Comparison of ENCODE assay signal across 19 cellular contexts in genomic region chrX:53257670-53258423, GRCh38. TPM values are rescaled to one million over a fixed set of nuclear protein-coding genes. Genes with fewer than 3 reads are reported as not detected.
DNase-seq lines count a peak whose midpoint lies in the region; ATAC-seq, FAIRE-seq and TF ChIP-seq lines count a peak whose summit lies in the region.
"Had no signal": no experiment of that assay in that cellular context is flagged by ENCODE, and none has a peak within 500 bp of the region (broad histone marks: within the 10 kb centered on the region; RNA-seq: fewer than 3 reads in every experiment).

No MANE protein-coding gene starts in this region.

- TF ChIP-seq CTCF in 22Rv1 (IDR thresholded peaks at IDR 0.05) (no peak), HEK293 (tag by site-specific recombination; IDR thresholded peaks at IDR 0.05) (no peak), K562 (IDR thresholded peaks at IDR 0.05 in 2 of 3, conservative IDR thresholded peaks at IDR 0.05 in 1 of 3; ENCODE audit: insufficient read depth in 2 of 3, low read depth in 1 of 3, low read length in 3 of 3) (no peak), endothelial cell (IDR thresholded peaks at IDR 0.05; ENCODE audit: unreplicated experiment) (no peak)

- H3K9me3 Mint-ChIP-seq in endothelial cell (ENCODE audit: unreplicated experiment): no peaks in the 10 kb centered on the region
- H3K9me3 Mint-ChIP-seq: CD4-positive, CD25-positive, alpha-beta regulatory T cell had no signal

- H3K27ac ChIP-seq in 22Rv1 (peak overlapping the region; percentile 54), HEK293 (ENCODE audit: extremely low read depth, low read depth, low read length) (no peak overlapping the region), K562 (ENCODE audit: extremely low read depth, low read depth, low read length) (no peak overlapping the region)

- no peaks in the 10 kb centered on the region for H3K9me3 ChIP-seq in HEK293 (ENCODE audit: control insufficient read depth, insufficient read depth, low read depth, low read length)
- H3K9me3 ChIP-seq in K562 (replicated peaks; ENCODE audit: control insufficient read depth, insufficient read depth, low read depth, low read length): no peaks in the 10 kb centered on the region
- H3K9me3 ChIP-seq: BE2C, Caco-2 had no signal

- no peak overlapping the region; the same call in 1 of the 2 replicates for H2AFZ ChIP-seq in K562 (ENCODE audit: low read depth, low read length)

- H3K4me3 Mint-ChIP-seq in endothelial cell (ENCODE audit: unreplicated experiment): peak overlapping the region; percentile 70
- H3K4me3 Mint-ChIP-seq: CD4-positive, CD25-positive, alpha-beta regulatory T cell; IgD-negative memory B cell had no signal

- in situ Hi-C loops in K562 (cut with MboI): no loop called here

- H3K79me2 ChIP-seq in K562 (ENCODE audit: control insufficient read depth, insufficient read depth, low read length): peaks cover 36% of the 10 kb centered on the region

- no peak for TF ChIP-seq RAD21 in K562 (CRISPR knock-in tag; conservative IDR thresholded peaks at IDR 0.05 in 1 of 2, IDR thresholded peaks at IDR 0.05 in 1 of 2)

- no peak for FAIRE-seq in K562 (lab: Jason Lieb, UNC)
- FAIRE-seq: D721Med, GM12892, H1, HepG2 had no signal

- no peak overlapping the region for H3K9ac ChIP-seq in K562 (ENCODE audit: insufficient read depth in 1 of 2, low read depth in 2 of 2, low read length in 2 of 2)

- CTCF ChIA-PET in HEK293 (lab: Yijun Ruan, JAX): interaction anchor here (0.6 to 2.6 kb wide), 4 partner anchors 13 to 175 kb away, joined by 3 to 11 read pairs (median 4); no protein-coding TSS in a partner anchor
- CTCF ChIA-PET in K562 (lab: Yijun Ruan, JAX; ENCODE audit: low intra/inter-chr PET ratio): no interaction called here

- POLR2A ChIA-PET in HEK293 (lab: Yijun Ruan, JAX): no interaction called here
- POLR2A ChIA-PET in K562 (lab: Yijun Ruan, JAX): no interaction called here

- no peak for DNase-seq in K562 (ENCODE audit: extremely low read depth in 1 of 4, low spot score in 3 of 4)
- DNase-seq in endothelial cell (ENCODE audit: low spot score): no peak
- DNase-seq in Kasumi-1 (lab: John Stamatoyannopoulos, UW): no peak
- DNase-seq in NCI-H1417 (lab: John Stamatoyannopoulos, UW): no peak
- DNase-seq in NCI-H2107 treated with DMSO at 0.1 percent for 48 hours (lab: John Stamatoyannopoulos, UW; ENCODE audit: unreplicated experiment): no peak
- no peak for DNase-seq in Ammon's horn (ENCODE audit: low spot score)
- DNase-seq: 8988T; BE2C; Caco-2; CD4-positive, CD25-positive, alpha-beta regulatory T cell; GDM1; H9 had no signal

- no peak for TF ChIP-seq EP300 in K562 (IDR thresholded peaks at IDR 0.05; ENCODE audit: low read length)

- peaks cover 11% of the 10 kb centered on the region for H3K36me3 Mint-ChIP-seq in endothelial cell (ENCODE audit: low read depth, unreplicated experiment)
- H3K36me3 Mint-ChIP-seq: CD4-positive, CD25-positive, alpha-beta regulatory T cell; IgD-negative memory B cell had no signal

- H4K20me1 ChIP-seq in K562 (replicated peaks; ENCODE audit: control insufficient read depth, insufficient read depth, low read length): no peaks in the 10 kb centered on the region

- H3K4me2 ChIP-seq in K562 (ENCODE audit: insufficient read depth, low read length): no peak overlapping the region

- H3K27ac Mint-ChIP-seq in endothelial cell (ENCODE audit: unreplicated experiment): no peak overlapping the region
- H3K27ac Mint-ChIP-seq: CD4-positive, CD25-positive, alpha-beta regulatory T cell; IgD-negative memory B cell had no signal

- 85% methylated on average over 5 of the region's 6 CpGs for WGBS in K562 (ENCODE audit: insufficient coverage, low coverage, missing lambda C conversion rate)

- ATAC-seq in K562: no peak
- ATAC-seq: HepG2 had no signal

- no peaks in the 10 kb centered on the region for H3K27me3 ChIP-seq in K562 (ENCODE audit: control insufficient read depth in 2 of 2, insufficient read depth in 2 of 2, low read length in 2 of 2)
- H3K27me3 ChIP-seq: BE2C had no signal

- H3K36me3 ChIP-seq in HEK293 (ENCODE audit: control insufficient read depth in 2 of 2, insufficient read depth in 1 of 2, low read length in 2 of 2): peaks cover 0 to 2% of the 10 kb centered on the region in 2 experiments; a peak in 1 of 3 replicates
- H3K36me3 ChIP-seq in K562 (ENCODE audit: control insufficient read depth, insufficient read depth, low read length): peaks cover 7% of the 10 kb centered on the region; the same call in 2 of the 3 replicates
- H3K36me3 ChIP-seq: BE2C had no signal

- peaks cover 28% of the 10 kb centered on the region for H3K4me1 Mint-ChIP-seq in endothelial cell (ENCODE audit: unreplicated experiment)

- H3K9me1 ChIP-seq in K562 (ENCODE audit: control insufficient read depth, insufficient read depth, low read length): no peaks in the 10 kb centered on the region

- BruUV-seq in K562 (replicated peaks; lab: Mats Ljungman, UMichigan): no TSS peak

- peaks cover 11% of the 10 kb centered on the region for H3K27me3 Mint-ChIP-seq in endothelial cell (ENCODE audit: unreplicated experiment)

- H3K4me3 ChIP-seq in HEK293 (ENCODE audit: low read depth, low read length) (no peak overlapping the region), K562 (no peak overlapping the region; the same call in 1 of the 2 replicates)

- no peak for TF ChIP-seq POLR2A in K562 (conservative IDR thresholded peaks at IDR 0.05)

- H3K4me1 ChIP-seq in HEK293 (ENCODE audit: control insufficient read depth, insufficient read depth, low read length) (no peaks in the 10 kb centered on the region), K562 (replicated peaks in 1 of 2; ENCODE audit: control insufficient read depth in 2 of 2, insufficient read depth in 2 of 2, low read length in 2 of 2) (peaks cover 44 to 51% of the 10 kb centered on the region in 2 experiments; a peak in 4 of 5 replicates)
- H3K4me1 ChIP-seq: BE2C, Caco-2 had no signal

- intact Hi-C loops in K562 (cut with micrococcal nuclease): no loop called here

TF ChIP-seq in HEK293, 187 proteins besides CTCF, POLR2A, EP300 and RAD21 (continues in another document):
- TF ChIP-seq ZNF140 (tag by site-specific recombination; IDR thresholded peaks at IDR 0.05): no peak

TF ChIP-seq in K562, 482 proteins besides CTCF, POLR2A, EP300 and RAD21 (continues in another document):
- TF ChIP-seq HNRNPH1 (optimal IDR thresholded peaks at IDR 0.05; ENCODE audit: low read depth, low read length) (no peak), ZNF311 (CRISPR knock-in tag; IDR thresholded peaks at IDR 0.05) (no peak), SREBF2 (CRISPR knock-in tag; IDR thresholded peaks at IDR 0.05) (no peak), FOXJ2 (tag; IDR thresholded peaks at IDR 0.05) (no peak), RNF2 (IDR thresholded peaks at IDR 0.05) (no peak), ZFP36 (IDR thresholded peaks at IDR 0.05; ENCODE audit: low read depth, low read length, partially characterized antibody) (peak; percentile 48), KDM1A (IDR thresholded peaks at IDR 0.05) (peak; percentile 36 to 52; a peak in 3 of 4 replicates), CHD4 (IDR thresholded peaks at IDR 0.05; ENCODE audit: insufficient read depth, insufficient replicate concordance, low read depth, low read length, poor library complexity, severe bottlenecking) (no peak), ZNF174 (CRISPR knock-in tag; IDR thresholded peaks at IDR 0.05) (no peak), CHCHD3 (CRISPR knock-in tag; IDR thresholded peaks at IDR 0.05) (no peak), SMC3 (conservative IDR thresholded peaks at IDR 0.05; ENCODE audit: insufficient read depth, low read depth, low read length) (no peak), MTA3 (IDR thresholded peaks at IDR 0.05; ENCODE audit: borderline replicate concordance) (no peak)

RNA-seq across cellular contexts. Expression of gene IQSEC2, which starts 23.5 kb away (rescaled TPM):
- 57.2 and 111 TPM in 2 replicates for total RNA-seq in K562 (2011; cell fraction: chromatin; rRNA removed; ENCODE audit: low replicate concordance)
- 39.6 and 44.2 TPM in 2 replicates for total RNA-seq in K562 (2011; cell fraction: nucleolus; rRNA removed)
- 63.2 and 85.5 TPM in 2 replicates for total RNA-seq in K562 (2011; cell fraction: nucleoplasm; rRNA removed)
- total RNA-seq in K562 (2014; rRNA removed) (18.9 and 20.1 TPM in 2 replicates), K562 (2014; rRNA removed; fragmentation: Illumina TruSeq; extraction: Trizol) (12.3 TPM in 2 replicates), K562 (2015; rRNA removed; fragmentation: Illumina TruSeq; extraction: Trizol) (10.5 and 11.5 TPM in 2 replicates), K562 (2021) (35.9 and 41.8 TPM in 2 replicates), endothelial cell (ENCODE audit: unreplicated experiment) (38.9 TPM)
- polyA plus RNA-seq in K562 (2011; rRNA removed) (23.9 and 25.8 TPM in 2 replicates), K562 (2014; fragmentation: Illumina TruSeq; extraction: Trizol) (31.4 and 32.8 TPM in 2 replicates), K562 (2014; fragmentation: Nextera tagmentation; extraction: Ambion mirVana) (1 to 10 TPM; 2.7 to 2.8 TPM), K562 (2014; rRNA removed) (25.6 and 29.4 TPM in 2 replicates)
- 17.7 and 23.5 TPM in 2 replicates for polyA plus RNA-seq in K562 (2011; cell fraction: cytosol; rRNA removed)
- 55.7 and 92.8 TPM in 2 replicates for polyA plus RNA-seq in K562 (2011; cell fraction: nucleus; rRNA removed)
- polyA plus RNA-seq in K562 (2012): 24.4 and 70.9 TPM in 2 replicates
- polyA minus RNA-seq in K562 (2011; rRNA and poly(A)+ RNA removed): 14.2 and 18.2 TPM in 2 replicates
- 16.8 and 18.3 TPM in 2 replicates for polyA minus RNA-seq in K562 (2011; cell fraction: cytosol; rRNA and poly(A)+ RNA removed)
- 32.3 and 34.9 TPM in 2 replicates for polyA minus RNA-seq in K562 (2011; cell fraction: nucleus; rRNA and poly(A)+ RNA removed)
- polyA plus RNA-seq: IgD-negative memory B cell had no signal

RNA-seq across cellular contexts. Expression of gene KDM5C, which starts 32.8 kb away (rescaled TPM):
- 402 and 573 TPM in 2 replicates for total RNA-seq in K562 (2011; cell fraction: chromatin; rRNA removed; ENCODE audit: low replicate concordance)
- 257 and 272 TPM in 2 replicates for total RNA-seq in K562 (2011; cell fraction: nucleolus; rRNA removed)
- 184 and 231 TPM in 2 replicates for total RNA-seq in K562 (2011; cell fraction: nucleoplasm; rRNA removed)
- total RNA-seq in K562 (2014; rRNA removed): 61.1 and 82.1 TPM in 2 replicates
- total RNA-seq in K562 (2014; rRNA removed; fragmentation: Illumina TruSeq; extraction: Trizol): 44.5 and 53.1 TPM in 2 replicates
- 41.4 and 43.4 TPM in 2 replicates for total RNA-seq in K562 (2015; rRNA removed; fragmentation: Illumina TruSeq; extraction: Trizol)
- total RNA-seq in K562 (2021): 110 and 136 TPM in 2 replicates
- polyA plus RNA-seq in K562 (2011; rRNA removed): 52.4 and 82.6 TPM in 2 replicates
- 45.7 and 53.1 TPM in 2 replicates for polyA plus RNA-seq in K562 (2011; cell fraction: cytosol; rRNA removed)
- 311 and 369 TPM in 2 replicates for polyA plus RNA-seq in K562 (2011; cell fraction: nucleus; rRNA removed)
- 64.3 and 71.8 TPM in 2 replicates for polyA plus RNA-seq in K562 (2012)
- 59.1 and 66.6 TPM in 2 replicates for polyA plus RNA-seq in K562 (2014; fragmentation: Illumina TruSeq; extraction: Trizol)
- polyA plus RNA-seq in K562 (2014; fragmentation: Nextera tagmentation; extraction: Ambion mirVana): under 1 TPM; 0.62 to 0.83 TPM
- polyA plus RNA-seq in K562 (2014; rRNA removed): 44.0 and 64.7 TPM in 2 replicates
- 81.5 and 92.7 TPM in 2 replicates for polyA minus RNA-seq in K562 (2011; rRNA and poly(A)+ RNA removed)
- polyA minus RNA-seq in K562 (2011; cell fraction: cytosol; rRNA and poly(A)+ RNA removed): 71.3 and 80.0 TPM in 2 replicates
- 113 and 144 TPM in 2 replicates for polyA minus RNA-seq in K562 (2011; cell fraction: nucleus; rRNA and poly(A)+ RNA removed)
- 132 TPM for total RNA-seq in endothelial cell (ENCODE audit: unreplicated experiment)
